13 cellular contexts compared by ENCODE assay signal in the genomic region with DNA sequence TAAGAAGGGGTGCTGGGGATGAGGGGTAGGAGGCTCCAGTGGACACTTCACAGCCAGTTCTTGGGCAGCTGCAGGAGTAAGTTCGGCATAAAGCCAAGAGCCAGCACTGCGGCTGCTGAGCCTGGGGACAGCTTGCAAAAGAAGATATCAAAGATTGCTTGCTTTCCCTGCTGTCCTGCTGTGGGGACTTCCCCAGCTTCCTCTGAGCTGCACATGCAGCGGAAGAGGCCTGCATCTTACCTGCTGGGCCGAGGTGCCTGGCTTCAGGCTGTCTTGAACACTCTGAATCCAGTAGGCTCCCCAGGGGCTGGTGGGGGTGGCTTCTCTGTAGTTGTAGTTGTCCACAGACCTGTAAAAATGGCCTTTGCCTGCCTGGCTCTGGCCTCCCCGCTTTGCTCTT. TPM values are rescaled to one million over a fixed set of nuclear protein-coding genes. Genes with fewer than 3 reads are reported as not detected.
DNase-seq lines count a peak whose midpoint lies in the region; ATAC-seq, FAIRE-seq and TF ChIP-seq lines count a peak whose summit lies in the region.
"Had no signal": no experiment of that assay in that cellular context is flagged by ENCODE, and none has a peak within 500 bp of the region (broad histone marks: within the 10 kb centered on the region; RNA-seq: fewer than 3 reads in every experiment).

No MANE protein-coding gene starts in this region.

- BruUV-seq in A673 (replicated peaks; lab: Mats Ljungman, UMichigan) (no TSS peak), Panc1 (replicated peaks; lab: Mats Ljungman, UMichigan) (no TSS peak)

- CTCF ChIA-PET in A673 (lab: Charles Lee) = interaction anchor here (1.1 kb wide), 1 partner anchor 43 kb away, joined by 3 read pairs; no protein-coding TSS in a partner anchor
- CTCF ChIA-PET in Panc1 (lab: Charles Lee) = no interaction called here

- no peak for TF ChIP-seq CTCF in A673 (conservative IDR thresholded peaks at IDR 0.05; ENCODE audit: low read depth, low read length)
- TF ChIP-seq CTCF in Panc1 (IDR thresholded peaks at IDR 0.05) = no peak

- TF ChIP-seq POLR2A in GM12892 (IDR thresholded peaks at IDR 0.05; ENCODE audit: low read depth, low read length) = no peak

- H3K36me3 ChIP-seq in A673 (ENCODE audit: insufficient read depth, low read length, poor library complexity, severe bottlenecking) (no peaks in the 10 kb centered on the region), Panc1 (ENCODE audit: control insufficient read depth, insufficient read depth, low read length) (no peaks in the 10 kb centered on the region)

- ATAC-seq in Panc1 (0 out of 2 replicates have a peak, but pooled peaks have one; percentile 36), GM18502 (IDR thresholded peaks at IDR 0.05; ENCODE audit: poor library complexity, unreplicated experiment) (no peak), GM21619 (IDR thresholded peaks at IDR 0.05; ENCODE audit: unreplicated experiment) (no peak), HG02623 (IDR thresholded peaks at IDR 0.05; ENCODE audit: unreplicated experiment) (no peak)

- no peaks in the 10 kb centered on the region for H3K9me3 ChIP-seq in A673 (ENCODE audit: low read depth, low read length, poor library complexity, severe bottlenecking)
- no peaks in the 10 kb centered on the region for H3K9me3 ChIP-seq in Panc1 (ENCODE audit: control insufficient read depth, insufficient read depth, low read depth, low read length)

- FAIRE-seq in GM18507 (lab: Jason Lieb, UNC) (peak; percentile 60), GM12892 (lab: Jason Lieb, UNC) (no peak)
- FAIRE-seq: astrocyte had no signal

- in situ Hi-C loops in Panc1 (cut with HindIII; ENCODE audit: low pct_unique_long_range_greater_than_20kb, low sequenced_read_pairs) = no loop called here

- H3K4me1 ChIP-seq in A673 (ENCODE audit: insufficient read depth, low read length, poor library complexity, severe bottlenecking) (peaks cover 19% of the 10 kb centered on the region), Panc1 (ENCODE audit: control insufficient read depth, insufficient read depth, low read length) (no peaks in the 10 kb centered on the region)

- H3K27me3 ChIP-seq in A673 (replicated peaks; ENCODE audit: insufficient read depth, low read depth, low read length, poor library complexity) = peaks cover 19% of the 10 kb centered on the region
- H3K27me3 ChIP-seq in Panc1 (ENCODE audit: control insufficient read depth, insufficient read depth, low read length) = no peaks in the 10 kb centered on the region

- H3K27ac ChIP-seq in A673 (ENCODE audit: low read depth, low read length, poor library complexity, severe bottlenecking) (no peak overlapping the region), Panc1 (ENCODE audit: low read length) (no peak overlapping the region)
- H3K27ac ChIP-seq: HL-60 had no signal

- H3K4me3 ChIP-seq in A673 (ENCODE audit: low read depth, low read length, poor library complexity, severe bottlenecking) = no peak overlapping the region
- no peak overlapping the region for H3K4me3 ChIP-seq in Panc1 (ENCODE audit: low read depth in 2 of 2, low read length in 2 of 2)

- DNase-seq in A673 (ENCODE audit: low spot score) (peak; percentile 69), GM18507 (ENCODE audit: extremely low spot score, insufficient read length, low read depth) (no peak), Panc1 (ENCODE audit: low read depth, low spot score) (no peak), iPS-NIHi7 (ENCODE audit: extremely low spot score) (peak; percentile 59), GM12892 (ENCODE audit: insufficient read length) (no peak)
- DNase-seq: activated effector memory CD4-positive, alpha-beta T cell treated with anti-CD3 and anti-CD28 coated beads, Interleukin-2, amount 50 U/mL, for 16 hours had no signal

- intact Hi-C loops in A673 (cut with micrococcal nuclease; ENCODE audit: unreplicated experiment) (no loop called here), Panc1 (cut with micrococcal nuclease; ENCODE audit: unreplicated experiment) (no loop called here)

- POLR2A ChIA-PET in A673 (lab: Charles Lee; ENCODE audit: low non-redundant PET) = no interaction called here
- POLR2A ChIA-PET in Panc1 (lab: Charles Lee) = no interaction called here

RNA-seq across cellular contexts. Expression of a gene that starts 1.3 kb away (rescaled TPM):
- 12.7 and 14.8 TPM in 2 replicates for total RNA-seq in A673 (2021)
- total RNA-seq in Panc1 (2021; ENCODE audit: unreplicated experiment) = not detected
- polyA plus RNA-seq in Panc1 (2012; ENCODE audit: insufficient read length) = 0.79 TPM
- not detected for polyA plus RNA-seq in GM12892 (2012; ENCODE audit: missing spikeins)
- total RNA-seq: astrocyte, fibroblast of lung, lung microvascular endothelial cell had no signal
- polyA plus RNA-seq: fibroblast of lung had no signal

Comparison
In these comparisons a context has a peak if more than half of its experiments do, and no peak if none do; other contexts are left out.
1. DNase-seq: peak in A673 (single experiment) and iPS-NIHi7 (single experiment); none in GM18507 (single experiment), Panc1 (single experiment) and GM12892 (single experiment).
2. RNA of a gene that starts 1.3 kb away (total RNA-seq): 12.7 to 14.8 TPM in A673; not detected in Panc1 (single experiment); every median in the first group is over 10 times any median in the second.